Comparison of ENCODE assay signal across 8 cellular contexts in genomic region chr13:95301135-95301946, GRCh38. TPM values are rescaled to one million over a fixed set of nuclear protein-coding genes. Genes with fewer than 3 reads are reported as not detected.
DNase-seq lines count a peak whose midpoint lies in the region; ATAC-seq and TF ChIP-seq lines count a peak whose summit lies in the region.

TSS of gene ABCC4 (minus strand) at chr13:95301451. CDS start at chr13:95301314, 137 bp downstream.

- H4K20me1 ChIP-seq in H9 (ENCODE audit: control insufficient read depth, insufficient read depth, insufficient read length) (no peaks in the 10 kb centered on the region), Loucy (ENCODE audit: insufficient read depth, low read length, poor library complexity, severe bottlenecking) (no peaks in the 10 kb centered on the region), SU-DHL-6 (ENCODE audit: low read depth, low read length) (no peaks in the 10 kb centered on the region)

- no peak within 1 kb of the TSS for H4K91ac ChIP-seq in H9 (ENCODE audit: insufficient read length, low read depth, low read length)

- H3K56ac ChIP-seq in H9 (ENCODE audit: insufficient read length, low read depth, low read length) = no peak within 1 kb of the TSS

- no peak within 1 kb of the TSS for H2AK5ac ChIP-seq in H9 (ENCODE audit: insufficient read length, low read length)

- H3K4me2 ChIP-seq in H9 (ENCODE audit: insufficient read depth, insufficient read length, low read length) = peak within 1 kb of the TSS; percentile 86
- peak within 1 kb of the TSS; percentile 71 for H3K4me2 ChIP-seq in Loucy (ENCODE audit: low read depth, low read length, poor library complexity, severe bottlenecking)
- peak within 1 kb of the TSS; percentile 78 for H3K4me2 ChIP-seq in SU-DHL-6 (ENCODE audit: low read depth, low read length, poor library complexity, severe bottlenecking)

- H3K27me3 Mint-ChIP-seq in H9 (ENCODE audit: low read depth) = peaks cover 51% of the 10 kb centered on the region

- WGBS in H9 (ENCODE audit: extremely low coverage, insufficient read length, low lambda C conversion rate) = no CpG with 5 or more reads among the region's 102 CpGs

- H3K14ac ChIP-seq in H9 (ENCODE audit: insufficient read depth, low read length) = peak within 1 kb of the TSS; percentile 90

- H3K4me3 Mint-ChIP-seq in H9 = peak within 1 kb of the TSS; percentile 76 to 89

- POLR2A ChIA-PET in GM10248 (lab: Yijun Ruan, JAX) = interaction anchor here (0.7 kb wide), 1 partner anchor 42 kb away, joined by 3 read pairs; no protein-coding TSS in a partner anchor

- peak; percentile 93 for ATAC-seq in left ventricle myocardium superior

- no peaks in the 10 kb centered on the region for H3K9me3 ChIP-seq in H9 (ENCODE audit: control insufficient read depth, low read depth, low read length)
- H3K9me3 ChIP-seq in Loucy (ENCODE audit: insufficient read depth, low read depth, low read length) = no peaks in the 10 kb centered on the region
- no peaks in the 10 kb centered on the region for H3K9me3 ChIP-seq in SU-DHL-6 (ENCODE audit: insufficient read depth, low read length)
- H3K9me3 ChIP-seq in adipocyte (ENCODE audit: control insufficient read depth, low read length) = no peaks in the 10 kb centered on the region

- H4K8ac ChIP-seq in H9 (replicated peaks; ENCODE audit: insufficient read length, low read depth, low read length) = no peak within 1 kb of the TSS

- H3K23ac ChIP-seq in H9 (ENCODE audit: insufficient read length, low read depth, low read length) = no peak within 1 kb of the TSS

- H3K9me2 ChIP-seq in Loucy (replicated peaks; ENCODE audit: low read depth, low read length) = no peaks in the 10 kb centered on the region
- no peaks in the 10 kb centered on the region for H3K9me2 ChIP-seq in SU-DHL-6 (replicated peaks; ENCODE audit: insufficient read depth, low read length)

- no peak within 1 kb of the TSS for H2BK5ac ChIP-seq in H9 (ENCODE audit: insufficient read length, low read length)

- H3K27ac ChIP-seq in H9 (ENCODE audit: insufficient read length, low read depth, low read length) (no peak within 1 kb of the TSS), SU-DHL-6 (ENCODE audit: low read depth, low read length) (peak within 1 kb of the TSS; percentile 42)

- intact Hi-C loops in left ventricle myocardium superior (cut with micrococcal nuclease) = no loop called here

- H3K27ac Mint-ChIP-seq in H9 = no peak within 1 kb of the TSS

- no peak for TF ChIP-seq CTCF in GM10248 (IDR thresholded peaks at IDR 0.05; ENCODE audit: control extremely low read depth, extremely low read depth, low read depth, missing control alignments)
- no peak for TF ChIP-seq CTCF in H9 (conservative IDR thresholded peaks at IDR 0.05)
- no peak for TF ChIP-seq CTCF in Loucy (conservative IDR thresholded peaks at IDR 0.05; ENCODE audit: low read length)
- TF ChIP-seq CTCF in SU-DHL-6 (IDR thresholded peaks at IDR 0.05; ENCODE audit: insufficient read depth, low read length, poor library complexity, severe bottlenecking) = no peak

- no peak within 1 kb of the TSS for H2BK15ac ChIP-seq in H9 (ENCODE audit: low read depth, low read length)

- peaks cover 0 to 14% of the 10 kb centered on the region in 2 experiments; a peak in 2 of 5 replicates for H3K9me3 Mint-ChIP-seq in H9

- no peak within 1 kb of the TSS for H2BK12ac ChIP-seq in H9 (ENCODE audit: insufficient read length, low read depth, low read length)

- peak; percentile 90 for DNase-seq in GM10248 (ENCODE audit: extremely low spot score)
- peak; percentile 84 for DNase-seq in H9
- DNase-seq in adipocyte (ENCODE audit: low read depth) = peak; percentile 87
- DNase-seq in left ventricle myocardium superior = peak; percentile 83
- DNase-seq in pulmonary artery endothelial cell (ENCODE audit: low read depth, low spot score) = no peak
- DNase-seq in cerebellum (ENCODE audit: low spot score) = no peak

- no peak within 1 kb of the TSS for H3T11ph ChIP-seq in H9 (ENCODE audit: low read length)

- CTCF ChIA-PET in GM10248 (lab: Yijun Ruan, JAX) = interaction anchor here (0.9 to 5.2 kb wide), 15 partner anchors 8 to 120 kb away, joined by 3 to 23 read pairs (median 4); no protein-coding TSS in a partner anchor

- peak within 1 kb of the TSS; percentile 74 for H2AFZ ChIP-seq in H9 (ENCODE audit: low read length)
- peak within 1 kb of the TSS; percentile 99 for H2AFZ ChIP-seq in Loucy (ENCODE audit: low read length)
- peak within 1 kb of the TSS; percentile 98 for H2AFZ ChIP-seq in SU-DHL-6 (ENCODE audit: low read depth, low read length, severe bottlenecking)

- H2BK20ac ChIP-seq in H9 (ENCODE audit: low read depth, low read length, poor library complexity, severe bottlenecking) = no peak within 1 kb of the TSS

- H4K5ac ChIP-seq in H9 (ENCODE audit: insufficient read length, low read depth, low read length) = no peak within 1 kb of the TSS

- H3K4ac ChIP-seq in H9 (ENCODE audit: low read depth, low read length) = no peak within 1 kb of the TSS

- H3K27me3 ChIP-seq in H9 (ENCODE audit: insufficient read depth, low read length) (peaks cover 7% of the 10 kb centered on the region; the same call in 1 of the 2 replicates), Loucy (ENCODE audit: insufficient read depth, low read length, poor library complexity, severe bottlenecking) (no peaks in the 10 kb centered on the region), SU-DHL-6 (ENCODE audit: low read length) (no peaks in the 10 kb centered on the region), adipocyte (replicated peaks; ENCODE audit: control insufficient read depth, insufficient read depth, low read length) (no peaks in the 10 kb centered on the region)

- H3K36me3 ChIP-seq in Loucy (ENCODE audit: insufficient read depth, low read length) (no peaks in the 10 kb centered on the region), SU-DHL-6 (ENCODE audit: low read length) (no peaks in the 10 kb centered on the region), adipocyte (ENCODE audit: control insufficient read depth, insufficient read depth, low read length, severe bottlenecking) (no peaks in the 10 kb centered on the region)

- H2BK120ac ChIP-seq in H9 (ENCODE audit: low read depth, low read length, poor library complexity, severe bottlenecking) = no peak within 1 kb of the TSS

- H3K4me1 Mint-ChIP-seq in H9 = peaks cover 5 to 14% of the 10 kb centered on the region in 2 experiments

- H3K18ac ChIP-seq in H9 (ENCODE audit: insufficient read length, low read depth, low read length) = peak within 1 kb of the TSS; percentile 61

- H3K36me3 Mint-ChIP-seq in H9 (ENCODE audit: insufficient read depth in 1 of 3, low read depth in 3 of 3) = peaks cover 0 to 4% (median 3%) of the 10 kb centered on the region in 3 experiments; a peak in 3 of 7 replicates

- H3K9ac ChIP-seq in H9 (ENCODE audit: extremely low read depth, insufficient read length, low read length) (no peak within 1 kb of the TSS), Loucy (ENCODE audit: low read depth, low read length, poor library complexity, severe bottlenecking) (peak within 1 kb of the TSS; percentile 91), SU-DHL-6 (ENCODE audit: low read length) (peak within 1 kb of the TSS; percentile 88), adipocyte (ENCODE audit: low read length) (peak within 1 kb of the TSS; percentile 83)

- H3K4me3 ChIP-seq in Loucy (ENCODE audit: low read length, poor library complexity, severe bottlenecking) (peak within 1 kb of the TSS; percentile 95), SU-DHL-6 (ENCODE audit: insufficient read depth, low read length, poor library complexity, severe bottlenecking) (peak within 1 kb of the TSS; percentile 69), adipocyte (ENCODE audit: low read length) (peak within 1 kb of the TSS; percentile 87)

- no peaks in the 10 kb centered on the region for H3K79me2 ChIP-seq in H9 (ENCODE audit: insufficient read depth, low read length)
- peaks cover 12% of the 10 kb centered on the region; the same call in 1 of the 2 replicates for H3K79me2 ChIP-seq in Loucy (ENCODE audit: insufficient read depth, low read length)
- H3K79me2 ChIP-seq in SU-DHL-6 (ENCODE audit: insufficient read depth, low read length) = peaks cover 44% of the 10 kb centered on the region

- H3K23me2 ChIP-seq in H9 (ENCODE audit: insufficient read length, low read depth, low read length, poor library complexity, severe bottlenecking) = peaks cover 6% of the 10 kb centered on the region

- H3F3A ChIP-seq in Loucy (ENCODE audit: low read depth) (no peaks in the 10 kb centered on the region), SU-DHL-6 (ENCODE audit: insufficient read depth) (peaks cover 7% of the 10 kb centered on the region; the same call in 1 of the 2 replicates)

- H3K4me1 ChIP-seq in H9 (ENCODE audit: insufficient read depth, low read length) (no peaks in the 10 kb centered on the region), Loucy (ENCODE audit: insufficient read depth, low read length, poor library complexity, severe bottlenecking) (peaks cover 17% of the 10 kb centered on the region), adipocyte (ENCODE audit: control insufficient read depth, insufficient read depth, low read length) (peaks cover 15% of the 10 kb centered on the region)

- H3K79me1 ChIP-seq in H9 (ENCODE audit: insufficient read depth, low read depth, low read length, poor library complexity, severe bottlenecking) = no peaks in the 10 kb centered on the region

RNA-seq across cellular contexts. Expression of gene ABCC4, which starts in this region (rescaled TPM):
- total RNA-seq in H9 (2021) (5.7 and 5.9 TPM in 2 replicates), left ventricle myocardium superior (3.3 TPM), pulmonary artery endothelial cell (32.4 and 40.5 TPM in 2 replicates), cerebellum (8.3 TPM)

Comparison
In these comparisons a context has a peak if more than half of its experiments do, and no peak if none do; other contexts are left out.
1. DNase-seq: peak in GM10248 (single experiment), H9 (single experiment), adipocyte (single experiment) and left ventricle myocardium superior (single experiment); none in pulmonary artery endothelial cell (single experiment) and cerebellum (single experiment).
2. Peak in every context shown above with its lines, with median percentiles within 50 percentile points of each other: H2AFZ ChIP-seq, H3K4me2 ChIP-seq and H3K4me3 ChIP-seq.